In genomic region chr2:195513119-195513518, GRCh38 we compare ENCODE assay signal across 1 cellular context.
TF ChIP-seq lines count a peak whose summit lies in the region.

No MANE protein-coding gene starts in this region.

TF ChIP-seq in K562, 482 proteins besides CTCF, POLR2A, EP300 and RAD21 (continued from another document and continues in another):
- TF ChIP-seq JUND (IDR thresholded peaks at IDR 0.05; ENCODE audit: borderline replicate concordance, low read depth, low read length) = peak; percentile 53; the same call in 1 of the 2 replicates
- TF ChIP-seq JUND (tag; IDR thresholded peaks at IDR 0.05; ENCODE audit: borderline replicate concordance, low read depth, low read length) = peak; percentile 54; the same call in 1 of the 3 replicates
- TF ChIP-seq NR2F6 (CRISPR knock-in tag; IDR thresholded peaks at IDR 0.05) = no peak
- peak; percentile 90 for TF ChIP-seq MEF2D (tag; conservative IDR thresholded peaks at IDR 0.05; ENCODE audit: low read depth)
- no peak for TF ChIP-seq ILK (tag; IDR thresholded peaks at IDR 0.05; ENCODE audit: borderline replicate concordance, low read depth)
- TF ChIP-seq FOXJ2 (tag; IDR thresholded peaks at IDR 0.05) = no peak
- no peak for TF ChIP-seq CEBPZ (IDR thresholded peaks at IDR 0.05; ENCODE audit: borderline replicate concordance, low read depth, low read length)
- TF ChIP-seq ETV1 (tag; conservative IDR thresholded peaks at IDR 0.05; ENCODE audit: low read depth) = 0 out of 2 replicates have a peak, but pooled peaks have one; percentile 29
- TF ChIP-seq MAFG (tag; conservative IDR thresholded peaks at IDR 0.05) = 0 out of 2 replicates have a peak, but pooled peaks have one; percentile 34
- TF ChIP-seq THRB (CRISPR knock-in tag; conservative IDR thresholded peaks at IDR 0.05) = no peak; the same call in 1 of the 2 replicates
- TF ChIP-seq ARID3B (CRISPR knock-in tag; IDR thresholded peaks at IDR 0.05; ENCODE audit: borderline replicate concordance) = no peak
- TF ChIP-seq BHLHE40 (IDR thresholded peaks at IDR 0.05; ENCODE audit: low read length) = peak; percentile 34; the same call in 1 of the 2 replicates
- no peak for TF ChIP-seq KAT2B (IDR thresholded peaks at IDR 0.05; ENCODE audit: low read depth, low read length)
- 0 out of 2 replicates have a peak, but pooled peaks have one; percentile 23 for TF ChIP-seq GABPA (tag; conservative IDR thresholded peaks at IDR 0.05; ENCODE audit: low read depth)
- no peak for TF ChIP-seq ZNF184 (CRISPR knock-in tag; IDR thresholded peaks at IDR 0.05)
- no peak for TF ChIP-seq CHCHD3 (CRISPR knock-in tag; IDR thresholded peaks at IDR 0.05)
- peak; percentile 59; the same call in 1 of the 2 replicates for TF ChIP-seq ZKSCAN8 (CRISPR knock-in tag; IDR thresholded peaks at IDR 0.05)
- TF ChIP-seq ARID1B (IDR thresholded peaks at IDR 0.05) = peak; percentile 96
- TF ChIP-seq YBX1 (IDR thresholded peaks at IDR 0.05) = no peak
- no peak for TF ChIP-seq MAFK (IDR thresholded peaks at IDR 0.05; ENCODE audit: low read length)
- TF ChIP-seq GABPB1 (CRISPR knock-in tag; IDR thresholded peaks at IDR 0.05) = peak; percentile 23; the same call in 1 of the 2 replicates
- no peak for TF ChIP-seq HOXB6 (CRISPR knock-in tag; IDR thresholded peaks at IDR 0.05; ENCODE audit: borderline replicate concordance)
- no peak for TF ChIP-seq NR2C2 (CRISPR knock-in tag; IDR thresholded peaks at IDR 0.05)
- TF ChIP-seq NR2C2 (tag; IDR thresholded peaks at IDR 0.05) = peak; percentile 69
- TF ChIP-seq THRA (IDR thresholded peaks at IDR 0.05) = no peak
- TF ChIP-seq HDAC3 (IDR thresholded peaks at IDR 0.05; ENCODE audit: borderline replicate concordance, partially characterized antibody) = peak; percentile 81
- TF ChIP-seq CEBPG (CRISPR knock-in tag; IDR thresholded peaks at IDR 0.05) = no peak
- no peak for TF ChIP-seq CEBPG (tag; conservative IDR thresholded peaks at IDR 0.05 in 1 of 2, IDR thresholded peaks at IDR 0.05 in 1 of 2)
- TF ChIP-seq NFXL1 (CRISPR knock-in tag; IDR thresholded peaks at IDR 0.05) = no peak
- TF ChIP-seq ETS1 (conservative IDR thresholded peaks at IDR 0.05; ENCODE audit: control insufficient read depth, low read depth, low read length) = no peak
- TF ChIP-seq POLR3A (IDR thresholded peaks at IDR 0.05; ENCODE audit: borderline replicate concordance, extremely low read depth, insufficient read depth, insufficient read length) = no peak
- TF ChIP-seq CCNT2 (IDR thresholded peaks at IDR 0.05; ENCODE audit: borderline replicate concordance, extremely low read depth, insufficient read length, low read depth, low read length) = peak; percentile 54
- TF ChIP-seq MIER1 (IDR thresholded peaks at IDR 0.05; ENCODE audit: low read depth) = no peak
- no peak for TF ChIP-seq HSF4 (CRISPR knock-in tag; IDR thresholded peaks at IDR 0.05; ENCODE audit: borderline replicate concordance)
- TF ChIP-seq CREBBP (IDR thresholded peaks at IDR 0.05; ENCODE audit: low read depth, low read length) = no peak
- no peak for TF ChIP-seq PATZ1 (CRISPR knock-in tag; IDR thresholded peaks at IDR 0.05; ENCODE audit: borderline replicate concordance)
- TF ChIP-seq SNRNP70 (optimal IDR thresholded peaks at IDR 0.05; ENCODE audit: low read depth, low read length) = no peak
- TF ChIP-seq TRIM28 (IDR thresholded peaks at IDR 0.05) = no peak
- peak; percentile 62; the same call in 1 of the 2 replicates for TF ChIP-seq HDAC2 (IDR thresholded peaks at IDR 0.05)
- no peak for TF ChIP-seq PTBP1 (IDR thresholded peaks at IDR 0.05; ENCODE audit: low read depth, low read length)
- TF ChIP-seq SRSF9 (IDR thresholded peaks at IDR 0.05; ENCODE audit: borderline replicate concordance, low read depth, low read length) = no peak
- TF ChIP-seq RERE (CRISPR knock-in tag; IDR thresholded peaks at IDR 0.05; ENCODE audit: borderline replicate concordance) = no peak
- TF ChIP-seq FOSL1 (tag; conservative IDR thresholded peaks at IDR 0.05) = peak; percentile 43; the same call in 1 of the 2 replicates
- peak; percentile 40; the same call in 1 of the 2 replicates for TF ChIP-seq DEAF1 (CRISPR knock-in tag; IDR thresholded peaks at IDR 0.05)
- no peak for TF ChIP-seq ZNF57 (CRISPR knock-in tag; IDR thresholded peaks at IDR 0.05)
